ENCODE assay signal across 9 cellular contexts in genomic region chr11:57792870-57793269, GRCh38. TPM values are rescaled to one million over a fixed set of nuclear protein-coding genes. Genes with fewer than 3 reads are reported as not detected.
A peak's percentile ranks its signal among the peaks of the same experiment; 100 is the strongest.
DNase-seq lines count a peak whose midpoint lies in the region; ATAC-seq and TF ChIP-seq lines count a peak whose summit lies in the region.
"Had no signal": no experiment of that assay in that cellular context is flagged by ENCODE, and none has a peak within 500 bp of the region (broad histone marks: within the 10 kb centered on the region; RNA-seq: fewer than 3 reads in every experiment).

No MANE protein-coding gene starts in this region.

- peak overlapping the region; percentile 68 for H3K27ac Mint-ChIP-seq in activated T-helper 2 cell treated with anti-CD3 and anti-CD28 coated beads, Interferon-gamma antibody, Interleukin-2, Interleukin-4, amounts not matched to agents 10 μg/mL and 5 μg/mL and 100 μg/mL, durations not matched to agents 14 hours and 24 hours and 36 hours

- peaks cover 14% of the 10 kb centered on the region for H3K36me3 Mint-ChIP-seq in activated T-helper 2 cell treated with anti-CD3 and anti-CD28 coated beads, Interferon-gamma antibody, Interleukin-2, Interleukin-4, amounts not matched to agents 10 μg/mL and 5 μg/mL and 100 μg/mL, durations not matched to agents 14 hours and 24 hours and 36 hours (ENCODE audit: low read depth)

- H3K27me3 ChIP-seq in lower lobe of right lung (ENCODE audit: low read depth) (no peaks in the 10 kb centered on the region), aorta (ENCODE audit: control insufficient read depth in 1 of 2, insufficient read depth in 2 of 2, low read length in 1 of 2) (no peaks in the 10 kb centered on the region)

- no peaks in the 10 kb centered on the region for H3K27me3 Mint-ChIP-seq in activated T-helper 2 cell treated with anti-CD3 and anti-CD28 coated beads, Interferon-gamma antibody, Interleukin-2, Interleukin-4, amounts not matched to agents 10 μg/mL and 5 μg/mL and 100 μg/mL, durations not matched to agents 14 hours and 24 hours and 36 hours (ENCODE audit: low read depth)

- H3K4me1 Mint-ChIP-seq in activated T-helper 2 cell treated with anti-CD3 and anti-CD28 coated beads, Interferon-gamma antibody, Interleukin-2, Interleukin-4, amounts not matched to agents 10 μg/mL and 5 μg/mL and 100 μg/mL, durations not matched to agents 14 hours and 24 hours and 36 hours (ENCODE audit: low read depth) = peaks cover 40% of the 10 kb centered on the region

- intact Hi-C loops in activated T-helper 2 cell treated with anti-CD3 and anti-CD28 coated beads, Interferon-gamma antibody, Interleukin-2, Interleukin-4, amounts not matched to agents 10 μg/mL and 5 μg/mL and 100 μg/mL, durations not matched to agents 14 hours and 24 hours and 36 hours (cut with micrococcal nuclease) = loop anchor here (1.0 to 10.0 kb wide), 7 partner anchors 52 to 786 kb away; partner anchors contain the start of genes MED19, P2RX3, SELENOH and SSRP1
- intact Hi-C loops in lower lobe of right lung (cut with DNase I) = no loop called here
- intact Hi-C loops in aorta (cut with DNase I) = no loop called here

- TF ChIP-seq CTCF in lower lobe of right lung (IDR thresholded peaks at IDR 0.05) = no peak

- ATAC-seq in HG02610 (IDR thresholded peaks at IDR 0.05; ENCODE audit: unreplicated experiment) (peak; percentile 32), lower lobe of right lung (peak; percentile 72 to 78), aorta (ENCODE audit: low FRiP score) (peak; percentile 40), HG03196 (IDR thresholded peaks at IDR 0.05; ENCODE audit: unreplicated experiment) (no peak)

- peak overlapping the region; percentile 18 for H3K4me3 Mint-ChIP-seq in activated T-helper 2 cell treated with anti-CD3 and anti-CD28 coated beads, Interferon-gamma antibody, Interleukin-2, Interleukin-4, amounts not matched to agents 10 μg/mL and 5 μg/mL and 100 μg/mL, durations not matched to agents 14 hours and 24 hours and 36 hours (ENCODE audit: low read depth)

- DNase-seq in A172 (ENCODE audit: low spot score) = peak; percentile 68
- no peak for DNase-seq in activated T-helper 2 cell treated with anti-CD3 and anti-CD28 coated beads, Interferon-gamma antibody, Interleukin-2, Interleukin-4, amounts not matched to agents 10 μg/mL and 5 μg/mL and 100 μg/mL, durations not matched to agents 14 hours and 24 hours and 36 hours (ENCODE audit: low spot score)
- no peak for DNase-seq in lower lobe of right lung
- DNase-seq in aorta = no peak
- DNase-seq in DMS 273 treated with DMSO at 0.1 percent for 48 hours (lab: John Stamatoyannopoulos, UW) = no peak
- no peak for DNase-seq in DMS 273 (lab: John Stamatoyannopoulos, UW; ENCODE audit: unreplicated experiment)

- H3K9me3 Mint-ChIP-seq in activated T-helper 2 cell treated with anti-CD3 and anti-CD28 coated beads, Interferon-gamma antibody, Interleukin-2, Interleukin-4, amounts not matched to agents 10 μg/mL and 5 μg/mL and 100 μg/mL, durations not matched to agents 14 hours and 24 hours and 36 hours = no peaks in the 10 kb centered on the region

- peak overlapping the region; percentile 72 for H3K27ac ChIP-seq in lower lobe of right lung
- H3K27ac ChIP-seq in aorta (ENCODE audit: low read depth in 1 of 2, low read length in 2 of 2) = no peak overlapping the region

- peaks cover 49% of the 10 kb centered on the region for H3K36me3 ChIP-seq in lower lobe of right lung
- H3K36me3 ChIP-seq in aorta (ENCODE audit: control insufficient read depth in 1 of 2, insufficient read depth in 2 of 2, low read length in 1 of 2) = peaks cover 3 to 12% of the 10 kb centered on the region in 2 donors

- H3K9me3 ChIP-seq in lower lobe of right lung (no peaks in the 10 kb centered on the region), aorta (ENCODE audit: control insufficient read depth, low read length) (no peaks in the 10 kb centered on the region)

- peaks cover 79% of the 10 kb centered on the region for H3K4me1 ChIP-seq in lower lobe of right lung
- peaks cover 1 to 6% of the 10 kb centered on the region in 2 donors for H3K4me1 ChIP-seq in aorta (ENCODE audit: control insufficient read depth in 1 of 2, insufficient read depth in 2 of 2, low read length in 2 of 2)

- H3K4me3 ChIP-seq in lower lobe of right lung (peak overlapping the region; percentile 22), aorta (ENCODE audit: low read length in 2 of 2) (no peak overlapping the region)

RNA-seq across cellular contexts. Expression of gene CTNND1, which starts 31.3 kb away (rescaled TPM):
- 66.9 and 70.8 TPM in 2 replicates for total RNA-seq in A172 (2014; rRNA removed; shearing (Covaris generic))
- total RNA-seq in activated T-helper 2 cell treated with anti-CD3 and anti-CD28 coated beads, Interferon-gamma antibody, Interleukin-2, Interleukin-4, amounts not matched to agents 10 μg/mL and 5 μg/mL and 100 μg/mL, durations not matched to agents 14 hours and 24 hours and 36 hours = 6.2 and 7.5 TPM in 2 replicates
- total RNA-seq in lower lobe of right lung (226 TPM), aorta (100 to 1,000 TPM; 167 to 213 TPM)
- polyA plus RNA-seq in aorta = 10 to 100 TPM; 31.6 to 35.8 TPM

RNA-seq across cellular contexts. Expression of gene BTBD18, which starts 41.3 kb away (rescaled TPM):
- total RNA-seq in A172 (2014; rRNA removed; shearing (Covaris generic)) = not detected in 2 replicates
- not detected in 2 replicates for total RNA-seq in activated T-helper 2 cell treated with anti-CD3 and anti-CD28 coated beads, Interferon-gamma antibody, Interleukin-2, Interleukin-4, amounts not matched to agents 10 μg/mL and 5 μg/mL and 100 μg/mL, durations not matched to agents 14 hours and 24 hours and 36 hours
- total RNA-seq in lower lobe of right lung (not detected), aorta (not detected)
- under 1 TPM in 1 of 2 donors, not detected in 1; 0.05 TPM for polyA plus RNA-seq in aorta
- total RNA-seq: T-helper 2 cell treated with Interferon-gamma antibody and Interleukin-4, amounts not matched to agents 100 ng/mL and 5 ng/mL, for 36 hours had no signal

RNA-seq across cellular contexts. Expression of gene SELENOH, which starts 51.6 kb away (rescaled TPM):
- 235 and 274 TPM in 2 replicates for total RNA-seq in A172 (2014; rRNA removed; shearing (Covaris generic))
- total RNA-seq in activated T-helper 2 cell treated with anti-CD3 and anti-CD28 coated beads, Interferon-gamma antibody, Interleukin-2, Interleukin-4, amounts not matched to agents 10 μg/mL and 5 μg/mL and 100 μg/mL, durations not matched to agents 14 hours and 24 hours and 36 hours = 179 and 183 TPM in 2 replicates
- 118 TPM for total RNA-seq in lower lobe of right lung
- 10 to 100 TPM; 65.0 to 75.1 TPM for total RNA-seq in aorta
- polyA plus RNA-seq in aorta = 100 to 1,000 TPM; 126 to 158 TPM
